9 cellular contexts compared by ENCODE assay signal in genomic region chr11:64372802-64373597, GRCh38. TPM values are rescaled to one million over a fixed set of nuclear protein-coding genes. Genes with fewer than 3 reads are reported as not detected.
DNase-seq lines count a peak whose midpoint lies in the region; ATAC-seq and TF ChIP-seq lines count a peak whose summit lies in the region.
"Had no signal": no experiment of that assay in that cellular context is flagged by ENCODE, and none has a peak within 500 bp of the region (broad histone marks: within the 10 kb centered on the region; RNA-seq: fewer than 3 reads in every experiment).

No MANE protein-coding gene starts in this region.

- intact Hi-C loops in CD14-positive monocyte (cut with micrococcal nuclease) (no loop called here), OCI-LY7 (cut with micrococcal nuclease; ENCODE audit: unreplicated experiment) (loop anchor here (10.0 kb wide), 1 partner anchor 282 kb away; no protein-coding TSS in a partner anchor)

- no peaks in the 10 kb centered on the region for H4K20me1 ChIP-seq in OCI-LY7 (ENCODE audit: insufficient read depth, low read length)

- H3K4me3 Mint-ChIP-seq in CD14-positive monocyte (peak overlapping the region; percentile 21 to 43), chondrocyte (ENCODE audit: unreplicated experiment) (no peak overlapping the region)

- DNase-seq in CD14-positive monocyte (ENCODE audit: low spot score) (no peak), OCI-LY7 (ENCODE audit: low spot score) (no peak), iPS DF 19.7 (ENCODE audit: low read depth, low spot score) (peak; percentile 75), SW 1271 (lab: John Stamatoyannopoulos, UW) (no peak), H4 (ENCODE audit: low spot score) (no peak), chondrocyte (ENCODE audit: low spot score) (no peak)
- DNase-seq in Jurkat, Clone E6-1 (ENCODE audit: low read depth, low spot score), result peak; percentile 16

- H3K36me3 ChIP-seq in OCI-LY7 (ENCODE audit: insufficient read depth, low read length), result peaks cover 12% of the 10 kb centered on the region

- ATAC-seq in GM19467 (IDR thresholded peaks at IDR 0.05; ENCODE audit: unreplicated experiment), result no peak

- H3K4me2 ChIP-seq in OCI-LY7 (ENCODE audit: low read length), result peak overlapping the region; percentile 14; the same call in 1 of the 2 replicates

- no peak for TF ChIP-seq CTCF in CD14-positive monocyte (IDR thresholded peaks at IDR 0.05)
- no peak for TF ChIP-seq CTCF in OCI-LY7 (conservative IDR thresholded peaks at IDR 0.05; ENCODE audit: low read length)
- TF ChIP-seq CTCF in chondrocyte (IDR thresholded peaks at IDR 0.05), result no peak

- peak overlapping the region; percentile 8 for H3K27ac ChIP-seq in OCI-LY7 (ENCODE audit: low read depth, low read length, poor library complexity, severe bottlenecking)
- H3K27ac ChIP-seq: parathyroid adenoma had no signal

- CTCF ChIA-PET in OCI-LY7 (lab: Charles Lee; ENCODE audit: unreplicated experiment), result no interaction called here

- H3K27me3 Mint-ChIP-seq in CD14-positive monocyte (ENCODE audit: low read depth in 3 of 3), result peaks cover 0 to 4% (median 0%) of the 10 kb centered on the region in 3 donors
- no peaks in the 10 kb centered on the region for H3K27me3 Mint-ChIP-seq in chondrocyte (ENCODE audit: low read depth)

- H3K4me1 ChIP-seq in OCI-LY7 (ENCODE audit: insufficient read depth, low read length, poor library complexity, severe bottlenecking), result peaks cover 10% of the 10 kb centered on the region
- H3K4me1 ChIP-seq: parathyroid adenoma had no signal

- POLR2A ChIA-PET in OCI-LY7 (lab: Charles Lee), result no interaction called here

- no peak overlapping the region for H3K4me3 ChIP-seq in Jurkat, Clone E6-1 (ENCODE audit: low read length)
- no peak overlapping the region for H3K4me3 ChIP-seq in OCI-LY7 (ENCODE audit: low read depth, low read length, poor library complexity, severe bottlenecking)

- BruUV-seq in OCI-LY7 (replicated peaks; lab: Mats Ljungman, UMichigan), result no TSS peak

- H3K36me3 Mint-ChIP-seq in CD14-positive monocyte (peaks cover 24 to 39% of the 10 kb centered on the region in 2 donors), chondrocyte (ENCODE audit: low read depth) (peaks cover 8% of the 10 kb centered on the region)

- no peaks in the 10 kb centered on the region for H3K9me2 ChIP-seq in OCI-LY7 (ENCODE audit: insufficient read depth, low read length)

- H3K4me1 Mint-ChIP-seq in CD14-positive monocyte, result peaks cover 12% of the 10 kb centered on the region
- no peaks in the 10 kb centered on the region for H3K4me1 Mint-ChIP-seq in chondrocyte (ENCODE audit: low read depth)

- H2AFZ ChIP-seq in OCI-LY7 (ENCODE audit: low read length), result no peak overlapping the region
- H2AFZ ChIP-seq: parathyroid adenoma had no signal

- H3K9me3 ChIP-seq in OCI-LY7 (ENCODE audit: low read length), result no peaks in the 10 kb centered on the region

- H3K9me3 Mint-ChIP-seq in CD14-positive monocyte (peaks cover 0 to 5% (median 4%) of the 10 kb centered on the region in 7 donors), chondrocyte (ENCODE audit: low read depth) (no peaks in the 10 kb centered on the region)

- H3K79me2 ChIP-seq in OCI-LY7 (ENCODE audit: insufficient read depth, low read depth, low read length), result no peaks in the 10 kb centered on the region
- H3K79me2 ChIP-seq: parathyroid adenoma had no signal

- H3K27ac Mint-ChIP-seq in CD14-positive monocyte (peak overlapping the region in 4 of 7 donors; percentile 4 to 62 (median 39)), chondrocyte (ENCODE audit: unreplicated experiment) (no peak overlapping the region)

RNA-seq across cellular contexts. Expression of gene RPS6KA4, which starts 14.0 kb away (rescaled TPM):
- polyA plus RNA-seq in CD14-positive monocyte, result 10 to 100 TPM; 16.2 to 24.5 TPM
- polyA plus RNA-seq in Jurkat, Clone E6-1 (2012; ENCODE audit: insufficient read depth, insufficient read length), result 26.5 TPM
- 9.0 and 16.7 TPM in 2 replicates for total RNA-seq in OCI-LY7 (2014; rRNA removed; shearing (Covaris generic))
- total RNA-seq in OCI-LY7 (2022) (11.0 and 13.4 TPM in 2 replicates), chondrocyte (32.7 to 43.6 TPM (median 34.9 TPM) in 3 replicates)
- total RNA-seq in H4 (2014; rRNA removed; shearing (Covaris generic)), result 20.4 and 33.2 TPM in 2 replicates

RNA-seq across cellular contexts. Expression of gene CCDC88B, which starts 33.0 kb away (rescaled TPM):
- 10 to 100 TPM in 1 of 2 donors, 1 to 10 TPM in 1; 8.2 to 18.9 TPM for polyA plus RNA-seq in CD14-positive monocyte
- polyA plus RNA-seq in Jurkat, Clone E6-1 (2012; ENCODE audit: insufficient read depth, insufficient read length), result 16.2 TPM
- 40.7 and 44.1 TPM in 2 replicates for total RNA-seq in OCI-LY7 (2014; rRNA removed; shearing (Covaris generic))
- total RNA-seq in OCI-LY7 (2022) (61.5 and 67.2 TPM in 2 replicates), chondrocyte (0.82 to 1.3 TPM (median 0.99 TPM) in 3 replicates)
- total RNA-seq in H4 (2014; rRNA removed; shearing (Covaris generic)), result 1.2 and 1.8 TPM in 2 replicates

RNA-seq across cellular contexts. Expression of gene PRDX5, which starts 55.1 kb away (rescaled TPM):
- 100 to 1,000 TPM; 286 to 318 TPM for polyA plus RNA-seq in CD14-positive monocyte
- 434 TPM for polyA plus RNA-seq in Jurkat, Clone E6-1 (2012; ENCODE audit: insufficient read depth, insufficient read length)
- 177 and 200 TPM in 2 replicates for total RNA-seq in OCI-LY7 (2014; rRNA removed; shearing (Covaris generic))
- total RNA-seq in OCI-LY7 (2022), result 168 and 217 TPM in 2 replicates
- 186 and 206 TPM in 2 replicates for total RNA-seq in H4 (2014; rRNA removed; shearing (Covaris generic))
- 181 to 234 TPM (median 232 TPM) in 3 replicates for total RNA-seq in chondrocyte

RNA-seq across cellular contexts. Expression of gene TRMT112, which starts 55.6 kb away (rescaled TPM):
- polyA plus RNA-seq in CD14-positive monocyte, result 100 to 1,000 TPM; 254 to 298 TPM
- polyA plus RNA-seq in Jurkat, Clone E6-1 (2012; ENCODE audit: insufficient read depth, insufficient read length), result 483 TPM
- total RNA-seq in OCI-LY7 (2014; rRNA removed; shearing (Covaris generic)), result 322 and 414 TPM in 2 replicates
- total RNA-seq in OCI-LY7 (2022) (198 and 205 TPM in 2 replicates), chondrocyte (122 to 182 TPM (median 126 TPM) in 3 replicates)
- total RNA-seq in H4 (2014; rRNA removed; shearing (Covaris generic)), result 511 and 714 TPM in 2 replicates

Comparison
In these comparisons a context has a peak if more than half of its experiments do, and no peak if none do; other contexts are left out.
1. DNase-seq: peak in Jurkat, Clone E6-1 (single experiment) and iPS DF 19.7 (single experiment); none in CD14-positive monocyte (single experiment), OCI-LY7 (single experiment), SW 1271 (0 of 2), H4 (single experiment) and chondrocyte (single experiment).
2. RNA of gene CCDC88B, which starts 33.0 kb away (total RNA-seq): 40.7 to 67.2 TPM in OCI-LY7; 1.2 to 1.8 TPM in H4 and 0.82 to 1.3 TPM in chondrocyte; every median in the first group is over 10 times any median in the second.